Comparison of ENCODE assay signal across 11 cellular contexts in the genomic region with DNA sequence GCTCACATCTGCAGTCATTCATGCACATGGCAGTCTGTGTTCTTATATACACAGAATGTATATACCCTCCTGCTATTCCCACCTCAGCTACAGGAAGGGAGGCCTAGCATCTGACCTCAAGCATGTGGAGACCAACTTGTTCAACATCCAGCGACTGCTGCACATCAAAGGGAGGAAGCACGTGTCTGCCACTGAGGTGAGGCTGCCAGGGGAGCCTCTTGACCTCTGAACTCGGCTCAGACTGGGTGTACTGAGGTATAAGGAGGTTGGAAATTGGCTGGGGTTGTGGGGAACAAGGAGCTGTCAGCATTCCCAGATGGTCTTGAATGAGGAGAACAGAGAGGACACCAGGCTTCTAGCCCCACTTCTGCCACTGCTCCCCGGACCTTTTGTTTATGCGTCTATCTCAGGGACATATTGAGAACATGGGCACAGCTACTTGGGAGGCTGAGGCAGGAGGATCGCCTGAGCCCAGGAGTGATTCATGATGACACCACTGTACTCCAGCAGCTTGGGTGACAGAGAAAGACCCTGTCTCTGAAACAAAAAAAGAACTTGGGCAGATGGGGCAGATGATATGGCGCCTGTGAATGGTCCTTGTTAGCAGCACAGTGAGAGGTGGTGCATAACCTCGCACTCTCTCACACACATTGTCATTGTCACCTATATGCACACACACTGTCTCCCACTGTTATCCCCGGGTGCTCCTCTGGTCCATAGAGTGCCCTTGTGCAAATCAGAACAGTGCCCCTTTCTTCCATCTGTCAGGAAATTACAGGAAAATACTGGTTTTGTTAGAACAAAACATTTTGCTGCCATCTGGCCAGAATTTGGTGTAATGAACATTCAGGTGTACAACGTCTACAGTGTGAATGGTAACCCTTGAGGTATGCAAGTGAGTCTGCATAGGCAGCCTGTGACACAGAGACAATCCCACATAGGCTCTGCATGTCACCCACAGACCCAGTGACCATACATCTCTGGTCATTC. TPM values are rescaled to one million over a fixed set of nuclear protein-coding genes. Genes with fewer than 3 reads are reported as not detected.
DNase-seq lines count a peak whose midpoint lies in the region; ATAC-seq and TF ChIP-seq lines count a peak whose summit lies in the region.
"Had no signal": no experiment of that assay in that cellular context is flagged by ENCODE, and none has a peak within 500 bp of the region (broad histone marks: within the 10 kb centered on the region; RNA-seq: fewer than 3 reads in every experiment).

No MANE protein-coding gene starts in this region.

- peaks cover 16% of the 10 kb centered on the region for H3K4me1 ChIP-seq in OCI-LY3 (ENCODE audit: low read length)

- peaks cover 2% of the 10 kb centered on the region for H3K27me3 Mint-ChIP-seq in activated CD4-positive, alpha-beta T cell treated with anti-CD3 and anti-CD28 coated beads, Interleukin-2, amount 10 ng/mL, durations not matched to agents 24 days and 14 days

- H3K27ac Mint-ChIP-seq in activated CD4-positive, alpha-beta T cell treated with anti-CD3 and anti-CD28 coated beads, Interleukin-2, amount 10 ng/mL, durations not matched to agents 24 days and 14 days: peak overlapping the region; percentile 95

- H3K4me1 Mint-ChIP-seq in activated CD4-positive, alpha-beta T cell treated with anti-CD3 and anti-CD28 coated beads, Interleukin-2, amount 10 ng/mL, durations not matched to agents 24 days and 14 days: peaks cover 52% of the 10 kb centered on the region

- intact Hi-C loops in activated CD4-positive, alpha-beta T cell treated with anti-CD3 and anti-CD28 coated beads, Interleukin-2, amount 10 ng/mL, durations not matched to agents 24 days and 14 days (cut with micrococcal nuclease): loop anchor here (2.0 kb wide), 1 partner anchor 43 kb away; the partner anchor contains the start of gene DLEC1
- intact Hi-C loops in posterior vena cava (cut with DNase I): no loop called here

- no peak overlapping the region for H2AFZ ChIP-seq in OCI-LY3 (ENCODE audit: low read depth, low read length)

- peak; percentile 74 for DNase-seq in activated CD4-positive, alpha-beta T cell treated with anti-CD3 and anti-CD28 coated beads, Interleukin-2, amount 10 ng/mL, durations not matched to agents 24 days and 14 days
- DNase-seq in activated CD4-positive, alpha-beta T cell treated with anti-CD3 and anti-CD28 coated beads for 4 hours: no peak
- DNase-seq in central memory CD4-positive, alpha-beta T cell: peak; percentile 34
- DNase-seq in posterior vena cava (ENCODE audit: low spot score) (peak; percentile 36), NCI-H226 (no peak), NCI-H146 treated with DMSO at 0.1 percent for 48 hours (lab: John Stamatoyannopoulos, UW; ENCODE audit: unreplicated experiment) (no peak)

- no peak overlapping the region for H3K4me3 ChIP-seq in OCI-LY3 (ENCODE audit: low read length)
- H3K4me3 ChIP-seq: adrenal gland, HAP-1, suprapubic skin had no signal

- no peaks in the 10 kb centered on the region for H3K9me3 Mint-ChIP-seq in activated CD4-positive, alpha-beta T cell treated with anti-CD3 and anti-CD28 coated beads, Interleukin-2, amount 10 ng/mL, durations not matched to agents 24 days and 14 days

- 0 out of 2 replicates have a peak, but pooled peaks cover 3% of the 10 kb centered on the region for H3K27me3 ChIP-seq in OCI-LY3 (ENCODE audit: low read depth, low read length)
- H3K27me3 ChIP-seq: adrenal gland, suprapubic skin had no signal

- no peak for ATAC-seq in GM21360 (IDR thresholded peaks at IDR 0.05; ENCODE audit: unreplicated experiment)

- no peak overlapping the region for H3K27ac ChIP-seq in OCI-LY3 (ENCODE audit: low read length)
- H3K27ac ChIP-seq: adrenal gland, suprapubic skin had no signal

- no peak for TF ChIP-seq CTCF in OCI-LY3 (IDR thresholded peaks at IDR 0.05; ENCODE audit: low read depth, low read length)

- H3K36me3 ChIP-seq in OCI-LY3 (replicated peaks; ENCODE audit: low read depth, low read length): peaks cover 11% of the 10 kb centered on the region
- H3K36me3 ChIP-seq: adrenal gland had no signal

- H3K9me3 ChIP-seq in OCI-LY3 (ENCODE audit: insufficient read depth, low read length): no peaks in the 10 kb centered on the region
- H3K9me3 ChIP-seq: adrenal gland, HAP-1, suprapubic skin had no signal

- H4K20me1 ChIP-seq in OCI-LY3 (ENCODE audit: insufficient read depth, low read length): no peaks in the 10 kb centered on the region

- H3K4me3 Mint-ChIP-seq in activated CD4-positive, alpha-beta T cell treated with anti-CD3 and anti-CD28 coated beads, Interleukin-2, amount 10 ng/mL, durations not matched to agents 24 days and 14 days: peak overlapping the region; percentile 97

- H3K4me2 ChIP-seq in OCI-LY3 (ENCODE audit: low read length): peak overlapping the region; percentile 88; the same call in 1 of the 2 replicates

- H3K79me2 ChIP-seq in OCI-LY3 (ENCODE audit: low read length): peaks cover 9% of the 10 kb centered on the region

- H3K9ac ChIP-seq in OCI-LY3 (ENCODE audit: low read length): no peak overlapping the region

- peaks cover 34% of the 10 kb centered on the region for H3K36me3 Mint-ChIP-seq in activated CD4-positive, alpha-beta T cell treated with anti-CD3 and anti-CD28 coated beads, Interleukin-2, amount 10 ng/mL, durations not matched to agents 24 days and 14 days (ENCODE audit: low read depth)

RNA-seq across cellular contexts. Expression of gene VILL, which starts 5.4 kb away (rescaled TPM):
- 11.4 and 12.8 TPM in 2 replicates for total RNA-seq in activated CD4-positive, alpha-beta T cell treated with anti-CD3 and anti-CD28 coated beads, Interleukin-2, amount 10 ng/mL, durations not matched to agents 24 days and 14 days
- 1 to 10 TPM; 3.4 to 5.9 TPM for total RNA-seq in posterior vena cava

RNA-seq across cellular contexts. Expression of gene PLCD1, which starts 33.5 kb away (rescaled TPM):
- total RNA-seq in activated CD4-positive, alpha-beta T cell treated with anti-CD3 and anti-CD28 coated beads, Interleukin-2, amount 10 ng/mL, durations not matched to agents 24 days and 14 days: 4.1 and 4.2 TPM in 2 replicates
- total RNA-seq in posterior vena cava: 10 to 100 TPM; 32.5 to 40.9 TPM

RNA-seq across cellular contexts. Expression of gene DLEC1, which starts 43.1 kb away (rescaled TPM):
- total RNA-seq in activated CD4-positive, alpha-beta T cell treated with anti-CD3 and anti-CD28 coated beads, Interleukin-2, amount 10 ng/mL, durations not matched to agents 24 days and 14 days: 0.17 and 0.54 TPM in 2 replicates
- total RNA-seq in posterior vena cava: under 1 TPM; 0.14 to 0.51 TPM

Comparison
In these comparisons a context has a peak if more than half of its experiments do, and no peak if none do; other contexts are left out.
1. DNase-seq: peak in activated CD4-positive, alpha-beta T cell treated with anti-CD3 and anti-CD28 coated beads, Interleukin-2, amount 10 ng/mL, durations not matched to agents 24 days and 14 days (single experiment), central memory CD4-positive, alpha-beta T cell (single experiment) and posterior vena cava (single experiment); none in activated CD4-positive, alpha-beta T cell treated with anti-CD3 and anti-CD28 coated beads for 4 hours (0 of 2), NCI-H226 (single experiment) and NCI-H146 treated with DMSO at 0.1 percent for 48 hours (single experiment).